ENCODE assay signal across 13 cellular contexts in the genomic region with DNA sequence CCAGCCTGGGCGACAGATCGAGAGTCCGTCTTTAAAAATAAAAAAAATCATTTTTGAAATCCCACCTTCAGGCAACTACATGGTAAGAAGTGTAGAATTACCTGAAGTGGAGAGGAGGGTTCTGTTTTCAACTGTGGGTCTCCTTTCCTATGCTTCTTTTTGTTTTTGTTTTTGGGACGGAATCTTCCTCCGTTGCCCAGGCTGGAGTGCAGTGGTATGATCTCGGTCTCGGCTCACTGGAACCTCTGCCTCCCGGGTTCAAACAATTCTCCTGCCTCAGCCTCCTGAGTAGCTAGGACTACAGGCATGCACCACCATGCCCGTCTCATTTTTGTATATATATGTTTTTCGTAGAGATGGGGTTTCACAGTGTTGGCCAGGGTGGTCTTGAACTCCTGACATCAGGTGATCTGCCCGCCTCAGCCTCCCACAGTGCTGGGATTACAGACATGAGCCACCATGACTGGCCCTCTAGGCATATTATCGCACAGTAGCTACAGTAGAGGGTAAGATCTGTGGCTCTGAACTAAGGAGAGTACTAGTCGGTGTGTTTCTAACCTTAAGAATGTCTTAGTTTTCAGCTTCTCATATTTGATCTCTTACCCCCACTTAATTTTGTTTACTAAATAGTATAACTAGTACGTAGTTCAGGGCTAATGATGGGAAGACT. TPM values are rescaled to one million over a fixed set of nuclear protein-coding genes. Genes with fewer than 3 reads are reported as not detected.
DNase-seq lines count a peak whose midpoint lies in the region; ATAC-seq and TF ChIP-seq lines count a peak whose summit lies in the region.
"Had no signal": no experiment of that assay in that cellular context is flagged by ENCODE, and none has a peak within 500 bp of the region (broad histone marks: within the 10 kb centered on the region; RNA-seq: fewer than 3 reads in every experiment).

No MANE protein-coding gene starts in this region.

- H3K27me3 ChIP-seq in heart left ventricle: no peaks in the 10 kb centered on the region
- H3K27me3 ChIP-seq in right atrium auricular region: no peaks in the 10 kb centered on the region
- H3K27me3 ChIP-seq in IMR-90 (ENCODE audit: control insufficient read depth, insufficient read depth, low read length): no peaks in the 10 kb centered on the region
- no peaks in the 10 kb centered on the region for H3K27me3 ChIP-seq in endodermal cell (ENCODE audit: control insufficient read depth, insufficient read depth, low read length, poor library complexity, severe bottlenecking)

- peak overlapping the region in 2 of 12 donors; percentile 33 to 61 for H3K27ac ChIP-seq in heart left ventricle
- no peak overlapping the region for H3K27ac ChIP-seq in right atrium auricular region
- peak overlapping the region; percentile 23 for H3K27ac ChIP-seq in IMR-90 (ENCODE audit: insufficient read depth, low read length)
- H3K27ac ChIP-seq in endodermal cell (ENCODE audit: low read depth, low read length): no peak overlapping the region
- H3K27ac ChIP-seq: C4-2B had no signal

- 88 to 91% (median 88%) methylated on average over 14 of the region's 14 CpGs for WGBS in heart left ventricle, 4 donors
- WGBS in IMR-90 (ENCODE audit: extremely low coverage in 2 of 2, insufficient read length in 1 of 2), 2 experiments: 100% methylated on average over 1 of the region's 14 CpGs; no CpG with 5 or more reads in 1 of the 2 experiments
- 81 to 90% methylated on average over 11 of the region's 14 CpGs for WGBS in endodermal cell (ENCODE audit: insufficient coverage in 1 of 2, insufficient read length in 1 of 2), 2 experiments

- peaks cover 13% of the 10 kb centered on the region for H3K4me1 Mint-ChIP-seq in endodermal cell

- peak overlapping the region; percentile 91 for H2BK5ac ChIP-seq in IMR-90 (ENCODE audit: low read depth, low read length, poor library complexity, severe bottlenecking)

- no peaks in the 10 kb centered on the region for H3K27me3 Mint-ChIP-seq in endodermal cell (ENCODE audit: insufficient read depth)

- no peaks in the 10 kb centered on the region for H3K9me3 ChIP-seq in heart left ventricle
- H3K9me3 ChIP-seq in right atrium auricular region: no peaks in the 10 kb centered on the region
- no peaks in the 10 kb centered on the region for H3K9me3 ChIP-seq in IMR-90 (ENCODE audit: control insufficient read depth, insufficient read depth, low read length)
- no peaks in the 10 kb centered on the region for H3K9me3 ChIP-seq in endodermal cell (ENCODE audit: control insufficient read depth, low read length)
- H3K9me3 ChIP-seq: SK-N-SH had no signal

- peak overlapping the region in 1 of 2 experiments; percentile 55; a peak in 1 of 4 replicates for H4K8ac ChIP-seq in IMR-90 (ENCODE audit: low read depth in 2 of 2, low read length in 2 of 2)

- H3K9me1 ChIP-seq in IMR-90 (ENCODE audit: insufficient read depth, low read length): peaks cover 8% of the 10 kb centered on the region

- intact Hi-C loops in heart left ventricle (cut with DNase I) (loop anchor here in 2 of 10 donors (5.0 to 10.0 kb wide), 2 partner anchors 215 to 223 kb away; a partner anchor contains a TSS), IMR-90 (cut with micrococcal nuclease) (loop anchor here (5.0 kb wide), 3 partner anchors 73 to 1358 kb away; a partner anchor contains a TSS)

- peak overlapping the region; percentile 57; the same call in 1 of the 2 replicates for H3K18ac ChIP-seq in IMR-90 (ENCODE audit: low read depth, low read length)

- H2AK5ac ChIP-seq in IMR-90 (ENCODE audit: low read depth, low read length): peak overlapping the region; percentile 54; the same call in 1 of the 2 replicates

- no peak overlapping the region for H2AK9ac ChIP-seq in IMR-90 (replicated peaks; ENCODE audit: low read depth, low read length, poor library complexity)

- H3K9me3 Mint-ChIP-seq in endodermal cell: no peaks in the 10 kb centered on the region

- H3K36me3 Mint-ChIP-seq in endodermal cell (ENCODE audit: low read depth): peaks cover 19% of the 10 kb centered on the region

- H4K91ac ChIP-seq in IMR-90 (ENCODE audit: insufficient read depth, low read depth, low read length): no peak overlapping the region; the same call in 1 of the 2 replicates

- H3K9ac ChIP-seq in IMR-90 (ENCODE audit: low read depth, low read length) (no peak overlapping the region), endodermal cell (ENCODE audit: extremely low read depth, low read length, poor library complexity, severe bottlenecking) (no peak overlapping the region)
- H3K9ac ChIP-seq: SK-N-SH had no signal

- H3K56ac ChIP-seq in IMR-90 (ENCODE audit: extremely low read depth, insufficient read depth, low read length): no peak overlapping the region

- TF ChIP-seq CTCF in heart left ventricle (IDR thresholded peaks at IDR 0.05) (no peak), right atrium auricular region (IDR thresholded peaks at IDR 0.05) (no peak), IMR-90 (conservative IDR thresholded peaks at IDR 0.05; ENCODE audit: low read depth, low read length) (no peak), endodermal cell (conservative IDR thresholded peaks at IDR 0.05) (no peak)

- POLR2A ChIA-PET in IMR-90 (lab: Charles Lee; ENCODE audit: unreplicated experiment): no interaction called here

- H2BK15ac ChIP-seq in IMR-90 (ENCODE audit: low read depth, low read length): no peak overlapping the region

- H2BK120ac ChIP-seq in IMR-90 (ENCODE audit: low read depth, low read length): no peak overlapping the region

- H3K36me3 ChIP-seq in heart left ventricle: peaks cover 0 to 34% (median 23%) of the 10 kb centered on the region in 9 donors
- peaks cover 11% of the 10 kb centered on the region for H3K36me3 ChIP-seq in right atrium auricular region
- H3K36me3 ChIP-seq in IMR-90 (ENCODE audit: control insufficient read depth, insufficient read depth, low read length): peaks cover 2% of the 10 kb centered on the region
- peaks cover 37% of the 10 kb centered on the region for H3K36me3 ChIP-seq in endodermal cell (ENCODE audit: control insufficient read depth, insufficient read depth, low read length)

- H3K4me2 ChIP-seq in IMR-90 (ENCODE audit: low read depth, low read length): no peak overlapping the region
- H3K4me2 ChIP-seq: SK-N-SH had no signal

- peak in 3 of 4 donors; percentile 9 to 21 (median 20) for ATAC-seq in heart left ventricle
- 0 out of 2 replicates have a peak, but pooled peaks have one; percentile 4 for ATAC-seq in IMR-90 (ENCODE audit: low read depth)

- H3K79me1 ChIP-seq in IMR-90 (ENCODE audit: low read depth in 1 of 2, low read length in 2 of 2): peaks cover 3 to 8% of the 10 kb centered on the region in 2 experiments; a peak in 1 of 4 replicates

- H3K14ac ChIP-seq in IMR-90 (replicated peaks; ENCODE audit: low read depth, low read length): peak overlapping the region; percentile 86; the same call in 1 of the 2 replicates

- no peak overlapping the region for H3K23ac ChIP-seq in IMR-90 (ENCODE audit: low read depth, low read length)

- H4K20me1 ChIP-seq in IMR-90 (ENCODE audit: insufficient read depth, low read length): peaks cover 10% of the 10 kb centered on the region

- peak overlapping the region; percentile 68; the same call in 1 of the 2 replicates for H4K5ac ChIP-seq in IMR-90 (ENCODE audit: low read depth, low read length)

- no peak overlapping the region for H3K4me3 Mint-ChIP-seq in endodermal cell

- no peak overlapping the region for H3K4ac ChIP-seq in IMR-90 (ENCODE audit: low read depth, low read length)

- TF ChIP-seq RAD21 in IMR-90 (IDR thresholded peaks at IDR 0.05; ENCODE audit: low read length): no peak

- DNase-seq in heart left ventricle (no peak), right atrium auricular region (ENCODE audit: low spot score) (no peak), IMR-90 (no peak), endodermal cell (no peak), NCI-H1105 (lab: John Stamatoyannopoulos, UW) (no peak), COR-L47 (lab: John Stamatoyannopoulos, UW) (no peak), NCI-H1694 (lab: John Stamatoyannopoulos, UW) (no peak)
- DNase-seq: DMS 273 treated with DMSO at 0.1 percent for 48 hours, GF-D8, NCI-H1048, NCI-H510A treated with DMSO at 0.1 percent for 48 hours, SK-N-SH had no signal

- in situ Hi-C loops in IMR-90 (cut with MboI; ENCODE audit: low sequenced_read_pairs): loop anchor here (5.0 to 10.0 kb wide), 2 partner anchors 223 to 1345 kb away; a partner anchor contains a TSS

- no peak overlapping the region for H2BK20ac ChIP-seq in IMR-90 (ENCODE audit: low read depth, low read length)

- no peak overlapping the region for H3K4me3 ChIP-seq in heart left ventricle
- H3K4me3 ChIP-seq in right atrium auricular region: no peak overlapping the region
- H3K4me3 ChIP-seq in IMR-90 (ENCODE audit: insufficient read depth, low read depth, low read length): no peak overlapping the region
- H3K4me3 ChIP-seq in endodermal cell (ENCODE audit: low read length): no peak overlapping the region

- H3K4me1 ChIP-seq in heart left ventricle (peaks cover 0 to 16% (median 9%) of the 10 kb centered on the region in 12 donors), right atrium auricular region (peaks cover 0 to 9% of the 10 kb centered on the region in 2 donors), IMR-90 (ENCODE audit: control insufficient read depth, insufficient read depth, low read length) (peaks cover 22% of the 10 kb centered on the region), endodermal cell (ENCODE audit: control insufficient read depth, insufficient read depth, low read length) (no peaks in the 10 kb centered on the region)

- CTCF ChIA-PET in IMR-90 (lab: Yijun Ruan, JAX): interaction anchor here (0.8 kb wide), 1 partner anchor 13 kb away, joined by 3 read pairs; no protein-coding TSS in a partner anchor

- peak overlapping the region; percentile 37 for H3K27ac Mint-ChIP-seq in endodermal cell

- H2AFZ ChIP-seq in IMR-90 (replicated peaks; ENCODE audit: low read length, poor library complexity): no peak overlapping the region

- BruUV-seq in IMR-90 (replicated peaks; lab: Mats Ljungman, UMichigan): no TSS peak

- TF ChIP-seq POLR2A in heart left ventricle (IDR thresholded peaks at IDR 0.05): no peak
- TF ChIP-seq POLR2A in IMR-90 (IDR thresholded peaks at IDR 0.05; ENCODE audit: low read depth, low read length): no peak

- dilution Hi-C loops in IMR-90 (cut with HindIII; ENCODE audit: low sequenced_read_pairs, unreplicated experiment): no loop called here

TF ChIP-seq in IMR-90, 13 proteins besides CTCF, POLR2A, EP300 and RAD21 (continues in another document):
- TF ChIP-seq FOS (IDR thresholded peaks at IDR 0.05; ENCODE audit: low read depth, low read length): no peak

RNA-seq across cellular contexts. Expression of a gene that starts 8.5 kb away (rescaled TPM):
- total RNA-seq in heart left ventricle: 1 to 10 TPM in 5 of 9 donors, under 1 TPM in 4; 0.36 to 2.5 (median 1.1) TPM
- polyA plus RNA-seq in heart left ventricle: 1 to 10 TPM in 1 of 2 donors, under 1 TPM in 1; 0.24 to 1.4 TPM
- total RNA-seq in right atrium auricular region: 1 to 10 TPM in 1 of 2 donors, under 1 TPM in 1; 0.67 to 1.4 TPM
- 6.4 and 7.7 TPM in 2 replicates for total RNA-seq in IMR-90 (2012; rRNA removed)
- 2.5 and 2.8 TPM in 2 replicates for polyA plus RNA-seq in IMR-90 (2012; rRNA removed)
- 0.03 and 0.08 TPM in 2 replicates for polyA plus RNA-seq in IMR-90 (2012; cell fraction: cytosol; rRNA removed)
- polyA plus RNA-seq in IMR-90 (2012; cell fraction: nucleus; rRNA removed; ENCODE audit: low replicate concordance): 2.4 and 22.4 TPM in 2 replicates
- total RNA-seq in endodermal cell: 10 to 100 TPM in 1 of 2 donors, 1 to 10 TPM in 1; 9.3 to 12.2 TPM
- polyA plus RNA-seq in endodermal cell (2013, experiment 1 of 2): 3.8 TPM
- polyA plus RNA-seq in endodermal cell (2013, experiment 2 of 2): 3.8 TPM
